20 cellular contexts compared by ENCODE assay signal in genomic region chr2:8578335-8579244, GRCh38.
DNase-seq lines count a peak whose midpoint lies in the region; ATAC-seq and TF ChIP-seq lines count a peak whose summit lies in the region.
"Had no signal": no experiment of that assay in that cellular context is flagged by ENCODE, and none has a peak within 500 bp of the region (broad histone marks: within the 10 kb centered on the region; RNA-seq: fewer than 3 reads in every experiment).

No MANE protein-coding gene starts in this region.

- no peaks in the 10 kb centered on the region for H3K36me3 ChIP-seq in OCI-LY7 (ENCODE audit: insufficient read depth, low read length)

- no peaks in the 10 kb centered on the region for H3K9me3 Mint-ChIP-seq in activated CD8-positive, alpha-beta T cell treated with anti-CD3 and anti-CD28 coated beads, Interleukin-2, amount 10 ng/mL, durations not matched to agents 7 days and 5 days (ENCODE audit: insufficient read depth)
- no peaks in the 10 kb centered on the region for H3K9me3 Mint-ChIP-seq in activated CD8-positive, alpha-beta T cell treated with anti-CD3 and anti-CD28 coated beads for 36 hours
- H3K9me3 Mint-ChIP-seq in type B pancreatic cell, result no peaks in the 10 kb centered on the region
- H3K9me3 Mint-ChIP-seq: activated CD4-positive, alpha-beta T cell treated with anti-CD3 and anti-CD28 coated beads, Interleukin-2, amount 10 ng/mL, durations not matched to agents 24 days and 14 days; activated naive CD4-positive, alpha-beta T cell treated with anti-CD3 and anti-CD28 coated beads, Interleukin-2, amount 50 U/mL, for 72 hours; activated T-cell treated with anti-CD3 and anti-CD28 coated beads, Interleukin-2, amount 50 U/mL, for 24 hours; CD4-positive, alpha-beta T cell; neural crest cell had no signal

- H3K4me3 Mint-ChIP-seq in activated CD8-positive, alpha-beta T cell treated with anti-CD3 and anti-CD28 coated beads, Interleukin-2, amount 10 ng/mL, durations not matched to agents 7 days and 5 days, result no peak overlapping the region
- no peak overlapping the region for H3K4me3 Mint-ChIP-seq in activated CD8-positive, alpha-beta T cell treated with anti-CD3 and anti-CD28 coated beads for 36 hours
- no peak overlapping the region for H3K4me3 Mint-ChIP-seq in type B pancreatic cell
- H3K4me3 Mint-ChIP-seq: activated CD4-positive, alpha-beta T cell treated with anti-CD3 and anti-CD28 coated beads, Interleukin-2, amount 10 ng/mL, durations not matched to agents 24 days and 14 days; activated T-cell treated with anti-CD3 and anti-CD28 coated beads, Interleukin-2, amount 50 U/mL, for 24 hours; CD4-positive, alpha-beta T cell; neural crest cell had no signal

- peaks cover 14% of the 10 kb centered on the region; the same call in 1 of the 2 replicates for H3K79me2 ChIP-seq in OCI-LY7 (ENCODE audit: insufficient read depth, low read depth, low read length)

- peaks cover 75% of the 10 kb centered on the region for H3K4me1 Mint-ChIP-seq in activated CD8-positive, alpha-beta T cell treated with anti-CD3 and anti-CD28 coated beads, Interleukin-2, amount 10 ng/mL, durations not matched to agents 7 days and 5 days (ENCODE audit: low read depth)
- H3K4me1 Mint-ChIP-seq in activated CD8-positive, alpha-beta T cell treated with anti-CD3 and anti-CD28 coated beads for 36 hours (ENCODE audit: low read depth), result peaks cover 50% of the 10 kb centered on the region
- peaks cover 44% of the 10 kb centered on the region for H3K4me1 Mint-ChIP-seq in type B pancreatic cell (ENCODE audit: unreplicated experiment)

- BruUV-seq in OCI-LY7 (replicated peaks; lab: Mats Ljungman, UMichigan), result no TSS peak

- H3K36me3 Mint-ChIP-seq in activated CD8-positive, alpha-beta T cell treated with anti-CD3 and anti-CD28 coated beads, Interleukin-2, amount 10 ng/mL, durations not matched to agents 7 days and 5 days (ENCODE audit: low read depth), result no peaks in the 10 kb centered on the region
- H3K36me3 Mint-ChIP-seq in activated CD8-positive, alpha-beta T cell treated with anti-CD3 and anti-CD28 coated beads for 36 hours (ENCODE audit: low read depth), result no peaks in the 10 kb centered on the region
- H3K36me3 Mint-ChIP-seq in type B pancreatic cell, result no peaks in the 10 kb centered on the region
- H3K36me3 Mint-ChIP-seq: activated naive CD4-positive, alpha-beta T cell treated with anti-CD3 and anti-CD28 coated beads, Interleukin-2, amount 50 U/mL, for 72 hours had no signal

- peak overlapping the region; percentile 10 for H3K27ac Mint-ChIP-seq in activated CD8-positive, alpha-beta T cell treated with anti-CD3 and anti-CD28 coated beads, Interleukin-2, amount 10 ng/mL, durations not matched to agents 7 days and 5 days
- no peak overlapping the region for H3K27ac Mint-ChIP-seq in activated CD8-positive, alpha-beta T cell treated with anti-CD3 and anti-CD28 coated beads for 36 hours
- H3K27ac Mint-ChIP-seq in type B pancreatic cell, result no peak overlapping the region
- H3K27ac Mint-ChIP-seq: activated CD4-positive, alpha-beta T cell treated with anti-CD3 and anti-CD28 coated beads, Interleukin-2, amount 10 ng/mL, durations not matched to agents 24 days and 14 days; activated naive CD4-positive, alpha-beta T cell treated with anti-CD3 and anti-CD28 coated beads, Interleukin-2, amount 50 U/mL, for 72 hours; activated T-cell treated with anti-CD3 and anti-CD28 coated beads, Interleukin-2, amount 50 U/mL, for 24 hours; CD4-positive, alpha-beta T cell had no signal

- H4K20me1 ChIP-seq in OCI-LY7 (ENCODE audit: insufficient read depth, low read length), result no peaks in the 10 kb centered on the region

- H3K4me1 ChIP-seq in OCI-LY7 (ENCODE audit: insufficient read depth, low read length, poor library complexity, severe bottlenecking), result peaks cover 93% of the 10 kb centered on the region

- POLR2A ChIA-PET in activated CD8-positive, alpha-beta T cell treated with anti-CD3 and anti-CD28 coated beads, Interleukin-2, amount 10 ng/mL, durations not matched to agents 7 days and 5 days (lab: Charles Lee), result no interaction called here
- POLR2A ChIA-PET in activated CD8-positive, alpha-beta T cell treated with anti-CD3 and anti-CD28 coated beads for 36 hours (lab: Charles Lee), result interaction anchor here (1.0 kb wide), 1 partner anchor 21 kb away, joined by 3 read pairs; no protein-coding TSS in a partner anchor
- POLR2A ChIA-PET in OCI-LY7 (lab: Charles Lee), result interaction anchor here (1.6 to 7.0 kb wide), 10 partner anchors 9 to 103 kb away, joined by 5 to 93 read pairs (median 12); partner anchors contain the start of gene ID2

- peak overlapping the region; percentile 22; the same call in 1 of the 2 replicates for H2AFZ ChIP-seq in OCI-LY7 (ENCODE audit: low read length)

- H3K27ac ChIP-seq in OCI-LY7 (ENCODE audit: low read depth, low read length, poor library complexity, severe bottlenecking), result peak overlapping the region; percentile 98
- H3K27ac ChIP-seq: HL-60, testis had no signal

- CTCF ChIA-PET in activated CD8-positive, alpha-beta T cell treated with anti-CD3 and anti-CD28 coated beads, Interleukin-2, amount 10 ng/mL, durations not matched to agents 7 days and 5 days (lab: Charles Lee), result no interaction called here
- CTCF ChIA-PET in activated CD8-positive, alpha-beta T cell treated with anti-CD3 and anti-CD28 coated beads for 36 hours (lab: Charles Lee), result no interaction called here
- CTCF ChIA-PET in OCI-LY7 (lab: Charles Lee; ENCODE audit: unreplicated experiment), result interaction anchor here (0.8 kb wide), 2 partner anchors 50 to 101 kb away, joined by 3 read pairs; no protein-coding TSS in a partner anchor

- peak overlapping the region; percentile 90 for H3K4me2 ChIP-seq in OCI-LY7 (ENCODE audit: low read length)

- H3K9me3 ChIP-seq in OCI-LY7 (ENCODE audit: low read length), result no peaks in the 10 kb centered on the region
- H3K9me3 ChIP-seq: testis had no signal

- peaks cover 13% of the 10 kb centered on the region for H3K27me3 Mint-ChIP-seq in activated CD8-positive, alpha-beta T cell treated with anti-CD3 and anti-CD28 coated beads, Interleukin-2, amount 10 ng/mL, durations not matched to agents 7 days and 5 days (ENCODE audit: low read depth)
- peaks cover 6% of the 10 kb centered on the region for H3K27me3 Mint-ChIP-seq in activated CD8-positive, alpha-beta T cell treated with anti-CD3 and anti-CD28 coated beads for 36 hours
- H3K27me3 Mint-ChIP-seq in type B pancreatic cell, result no peaks in the 10 kb centered on the region

- H3K4me3 ChIP-seq in OCI-LY7 (ENCODE audit: low read depth, low read length, poor library complexity, severe bottlenecking), result peak overlapping the region; percentile 75
- H3K4me3 ChIP-seq: testis had no signal

- no peak for TF ChIP-seq CTCF in activated CD8-positive, alpha-beta T cell treated with anti-CD3 and anti-CD28 coated beads for 36 hours (IDR thresholded peaks at IDR 0.05)
- no peak for TF ChIP-seq CTCF in OCI-LY7 (conservative IDR thresholded peaks at IDR 0.05; ENCODE audit: low read length)
- TF ChIP-seq CTCF in type B pancreatic cell (conservative IDR thresholded peaks at IDR 0.05), result no peak

- ATAC-seq in activated CD8-positive, alpha-beta T cell treated with anti-CD3 and anti-CD28 coated beads, Interleukin-2, amount 10 ng/mL, durations not matched to agents 7 days and 5 days, result no peak
- ATAC-seq in activated CD8-positive, alpha-beta T cell treated with anti-CD3 and anti-CD28 coated beads for 36 hours, result no peak
- ATAC-seq in GM18511 (IDR thresholded peaks at IDR 0.05; ENCODE audit: unreplicated experiment) (no peak), esophagus mucosa (no peak)
- ATAC-seq: activated naive CD4-positive, alpha-beta T cell treated with anti-CD3 and anti-CD28 coated beads, Interleukin-2, amount 50 U/mL, for 72 hours had no signal

- DNase-seq in activated CD8-positive, alpha-beta T cell treated with anti-CD3 and anti-CD28 coated beads, Interleukin-2, amount 10 ng/mL, durations not matched to agents 7 days and 5 days, result no peak
- DNase-seq in activated CD8-positive, alpha-beta T cell treated with anti-CD3 and anti-CD28 coated beads for 36 hours, result no peak
- DNase-seq in OCI-LY7 (ENCODE audit: low spot score), result peak; percentile 92
- peak; percentile 72 for DNase-seq in kidney tubule cell (ENCODE audit: low spot score)
- DNase-seq in type B pancreatic cell (ENCODE audit: extremely low spot score, unreplicated experiment), result peak; percentile 51
- DNase-seq in EL, result no peak
- DNase-seq: ACHN; activated CD4-positive, alpha-beta T cell treated with anti-CD3 and anti-CD28 coated beads, Interleukin-2, amount 10 ng/mL, durations not matched to agents 24 days and 14 days; activated T-cell treated with anti-CD3 and anti-CD28 coated beads, Interleukin-2, amount 50 U/mL, for 24 hours; HCEC 1CT; KG1; mesenchymal stem cell; NCI-H1048; testis had no signal

- intact Hi-C loops in activated CD8-positive, alpha-beta T cell treated with anti-CD3 and anti-CD28 coated beads for 36 hours (cut with micrococcal nuclease), result no loop called here
- intact Hi-C loops in OCI-LY7 (cut with micrococcal nuclease; ENCODE audit: unreplicated experiment), result loop anchor here (10.0 kb wide), 2 partner anchors 944 to 1524 kb away; no protein-coding TSS in a partner anchor

- no peaks in the 10 kb centered on the region for H3K9me2 ChIP-seq in OCI-LY7 (ENCODE audit: insufficient read depth, low read length)

Comparison
In these comparisons a context has a peak if more than half of its experiments do, and no peak if none do; other contexts are left out.
1. DNase-seq: peak in OCI-LY7 (single experiment), kidney tubule cell (single experiment) and type B pancreatic cell (single experiment); none in activated CD8-positive, alpha-beta T cell treated with anti-CD3 and anti-CD28 coated beads, Interleukin-2, amount 10 ng/mL, durations not matched to agents 7 days and 5 days (single experiment), activated CD8-positive, alpha-beta T cell treated with anti-CD3 and anti-CD28 coated beads for 36 hours (single experiment) and EL (single experiment).